Comparison of ENCODE assay signal across 18 cellular contexts in the genomic region with DNA sequence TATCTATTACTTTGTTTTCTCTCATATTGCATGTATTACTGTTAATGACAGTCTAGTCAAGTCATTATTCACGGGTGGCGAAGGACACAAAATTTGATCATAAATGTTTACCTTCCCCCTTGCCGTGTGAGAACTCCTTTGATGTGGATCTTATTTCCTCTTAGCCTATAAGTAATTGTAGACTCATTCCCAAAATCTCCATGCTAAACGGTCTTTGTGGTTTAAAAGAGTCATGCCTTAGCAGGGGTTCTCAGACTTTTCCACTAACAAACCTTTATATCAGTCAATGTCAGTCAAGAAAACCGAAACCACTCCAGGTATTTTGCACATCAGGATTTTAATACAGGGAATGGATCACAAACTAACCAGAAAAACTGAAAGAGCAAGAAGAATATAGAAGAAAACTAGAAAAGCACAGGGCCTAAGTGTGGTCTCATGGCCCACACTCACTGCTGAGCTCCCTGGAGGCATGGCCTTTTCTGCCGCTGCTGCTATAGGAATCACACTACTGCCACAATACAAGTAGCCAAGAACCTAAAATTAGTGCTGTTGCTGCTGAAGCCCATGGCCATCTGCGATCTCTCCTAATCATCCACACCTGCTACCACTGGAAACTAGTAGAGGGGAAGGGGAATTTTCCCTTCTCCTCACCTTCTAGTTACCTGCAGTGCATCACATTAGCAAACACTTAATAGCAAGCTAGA.
A peak's percentile ranks its signal among the peaks of the same experiment; 100 is the strongest.
DNase-seq lines count a peak whose midpoint lies in the region; ATAC-seq and TF ChIP-seq lines count a peak whose summit lies in the region.
"Had no signal": no experiment of that assay in that cellular context is flagged by ENCODE, and none has a peak within 500 bp of the region (broad histone marks: within the 10 kb centered on the region; RNA-seq: fewer than 3 reads in every experiment).

No MANE protein-coding gene starts in this region.

- DNase-seq in Daoy (ENCODE audit: low read depth) (peak; percentile 80), NCI-H2107 (lab: John Stamatoyannopoulos, UW) (peak; percentile 21), astrocyte of the cerebellum (ENCODE audit: low read depth) (peak; percentile 62), kidney tubule cell (ENCODE audit: low spot score) (peak; percentile 2), NCI-H446 treated with DMSO at 0.1 percent for 48 hours (lab: John Stamatoyannopoulos, UW) (no peak), foreskin melanocyte (no peak), Right ventricle myocardium inferior (ENCODE audit: missing footprints) (no peak)
- DNase-seq: 8988T; CD4-positive, alpha-beta memory T cell; DND-41; KBM-7; NCI-H1092; NCI-H2029 treated with DMSO at 0.1 percent for 48 hours; NCI-H510A; NK-92 treated with Interleukin-12 subunit alpha and Interleukin-12 subunit beta, amount 100 ng/mL, for 24 hours; SIG-M5; SK-N-SH had no signal

- no peak overlapping the region for H3K4me3 ChIP-seq in astrocyte of the cerebellum (ENCODE audit: low read depth, low read length)
- H3K4me3 ChIP-seq: BLaER1 treated with 17β-estradiol and CSF1 and Interleukin-3, amounts not matched to agents 10 nM and 100 nM had no signal

- intact Hi-C loops in Right ventricle myocardium inferior (cut with DNase I), result no loop called here

- no peak for TF ChIP-seq CTCF in astrocyte of the cerebellum (IDR thresholded peaks at IDR 0.05; ENCODE audit: low read depth, low read length, missing control alignments)

- in situ Hi-C loops in astrocyte of the cerebellum (cut with HindIII; ENCODE audit: low sequenced_read_pairs), result no loop called here

- ATAC-seq in Right ventricle myocardium inferior, result no peak

Comparison
In these comparisons a context has a peak if more than half of its experiments do, and no peak if none do; other contexts are left out.
1. DNase-seq: peak in Daoy (single experiment), NCI-H2107 (single experiment), astrocyte of the cerebellum (single experiment) and kidney tubule cell (single experiment); none in NCI-H446 treated with DMSO at 0.1 percent for 48 hours (single experiment), foreskin melanocyte (single experiment) and Right ventricle myocardium inferior (single experiment).